Comparison of ENCODE assay signal across 8 cellular contexts in genomic region chr9:133113928-133114351, GRCh38. TPM values are rescaled to one million over a fixed set of nuclear protein-coding genes. Genes with fewer than 3 reads are reported as not detected.
DNase-seq lines count a peak whose midpoint lies in the region; ATAC-seq, FAIRE-seq and TF ChIP-seq lines count a peak whose summit lies in the region.

No MANE protein-coding gene starts in this region.

- TF ChIP-seq RAD21 in HepG2 (CRISPR knock-in tag; IDR thresholded peaks at IDR 0.05) = no peak

- no peak overlapping the region for H2AFZ ChIP-seq in HepG2 (ENCODE audit: low read length)

- no peak for TF ChIP-seq CTCF in HepG2 (CRISPR knock-in tag; IDR thresholded peaks at IDR 0.05)

- H3K27ac ChIP-seq in HepG2 (ENCODE audit: extremely low read length, insufficient read depth, low read length) = no peak overlapping the region
- peak overlapping the region; percentile 99 for H3K27ac ChIP-seq in substantia nigra (ENCODE audit: low read depth, low read length, poor library complexity, severe bottlenecking)

- peaks cover 23% of the 10 kb centered on the region for H3K4me1 ChIP-seq in HepG2 (ENCODE audit: insufficient read depth, low read length)

- H3K9ac ChIP-seq in HepG2 (ENCODE audit: insufficient read depth, low read depth, low read length) = no peak overlapping the region

- WGBS in HepG2 (ENCODE audit: low lambda C conversion rate) = no CpG with 5 or more reads among the region's 12 CpGs

- no TSS peak for BruUV-seq in HepG2 (replicated peaks; lab: Mats Ljungman, UMichigan)

- peak overlapping the region; percentile 78 for H3K27ac Mint-ChIP-seq in activated T-helper 17 cell treated with anti-CD3 and anti-CD28 coated beads, Interleukin-2, amount 50 U/mL, for 72 hours

- no peaks in the 10 kb centered on the region for H3K27me3 ChIP-seq in HepG2 (ENCODE audit: control insufficient read depth in 1 of 2, insufficient read depth in 2 of 2, low read length in 2 of 2)

- no peaks in the 10 kb centered on the region for H3K9me3 ChIP-seq in HepG2 (ENCODE audit: low read length)

- H3K4me3 ChIP-seq in HepG2 (replicated peaks in 1 of 3; ENCODE audit: insufficient read depth in 1 of 3, low read depth in 2 of 3, low read length in 3 of 3) = no peak overlapping the region; a peak in 1 of 6 replicates

- H3K9me3 Mint-ChIP-seq in activated T-helper 17 cell treated with anti-CD3 and anti-CD28 coated beads, Interleukin-2, amount 50 U/mL, for 72 hours = no peaks in the 10 kb centered on the region

- POLR2A ChIA-PET in HepG2 (lab: Yijun Ruan, JAX) = interaction anchor here (0.9 to 1.9 kb wide), 2 partner anchors 30 to 84 kb away, joined by 3 to 7 read pairs; no protein-coding TSS in a partner anchor

- CTCF ChIA-PET in HepG2 (lab: Yijun Ruan, JAX; ENCODE audit: low intra/inter-chr PET ratio, low total read pairs) = no interaction called here

- no peaks in the 10 kb centered on the region for H3K79me2 ChIP-seq in HepG2 (ENCODE audit: insufficient read depth, low read length)

- intact Hi-C loops in HepG2 (cut with micrococcal nuclease; ENCODE audit: unreplicated experiment) = no loop called here

- TF ChIP-seq EP300 in HepG2 (IDR thresholded peaks at IDR 0.05; ENCODE audit: low read depth in 2 of 2, low read length in 2 of 2) (no peak), HepG2 (CRISPR knock-in tag; IDR thresholded peaks at IDR 0.05; ENCODE audit: borderline replicate concordance) (no peak)

- peaks cover 7 to 16% of the 10 kb centered on the region in 2 experiments; a peak in 4 of 5 replicates for H3K36me3 ChIP-seq in HepG2 (replicated peaks in 1 of 2; ENCODE audit: control insufficient read depth in 1 of 2, insufficient read depth in 2 of 2, low read length in 2 of 2)

- FAIRE-seq in HepG2 (lab: Jason Lieb, UNC) = no peak

- H4K20me1 ChIP-seq in HepG2 (ENCODE audit: insufficient read depth, low read length) = peaks cover 35% of the 10 kb centered on the region; the same call in 1 of the 2 replicates

- peaks cover 29% of the 10 kb centered on the region for H3K4me1 Mint-ChIP-seq in activated T-helper 17 cell treated with anti-CD3 and anti-CD28 coated beads, Interleukin-2, amount 50 U/mL, for 72 hours

- DNase-seq in NOMO-1 treated with DMSO at 0.1 percent for 48 hours (lab: John Stamatoyannopoulos, UW; ENCODE audit: unreplicated experiment) (peak; percentile 7), NOMO-1 (lab: John Stamatoyannopoulos, UW; ENCODE audit: unreplicated experiment in 2 of 2) (no peak), HepG2 (ENCODE audit: low spot score) (no peak), substantia nigra (lab: John Stamatoyannopoulos, UW) (peak in 31 of 49 donors; percentile 36 to 80 (median 65)), SW480 (ENCODE audit: low spot score) (no peak), SIG-M5 (lab: John Stamatoyannopoulos, UW) (no peak)

- ATAC-seq in activated T-helper 17 cell treated with anti-CD3 and anti-CD28 coated beads, Interleukin-2, amount 50 U/mL, for 72 hours (replicated peaks) = no peak
- peak; percentile 36 for ATAC-seq in HepG2
- ATAC-seq in GM18519 (IDR thresholded peaks at IDR 0.05; ENCODE audit: low FRiP score, unreplicated experiment) = no peak

- no peaks in the 10 kb centered on the region for H3K27me3 Mint-ChIP-seq in activated T-helper 17 cell treated with anti-CD3 and anti-CD28 coated beads, Interleukin-2, amount 50 U/mL, for 72 hours

- in situ Hi-C loops in HepG2 (cut with HindIII; ENCODE audit: extremely low pct_ligation_motif_present, low pct_unique_long_range_greater_than_20kb) = no loop called here

- TF ChIP-seq POLR2A in HepG2 (IDR thresholded peaks at IDR 0.05; ENCODE audit: insufficient read depth in 1 of 2, low read depth in 2 of 2, low read length in 2 of 2) = no peak

- H3K4me3 Mint-ChIP-seq in activated T-helper 17 cell treated with anti-CD3 and anti-CD28 coated beads, Interleukin-2, amount 50 U/mL, for 72 hours = peak overlapping the region; percentile 85

- H3K36me3 Mint-ChIP-seq in activated T-helper 17 cell treated with anti-CD3 and anti-CD28 coated beads, Interleukin-2, amount 50 U/mL, for 72 hours (ENCODE audit: low read depth) = peaks cover 73% of the 10 kb centered on the region

- peak overlapping the region; percentile 20 for H3K4me2 ChIP-seq in HepG2 (ENCODE audit: low read depth, low read length)

RNA-seq across cellular contexts. Expression of gene RALGDS, which starts 7.1 kb away (rescaled TPM):
- total RNA-seq in activated T-helper 17 cell treated with anti-CD3 and anti-CD28 coated beads, Interleukin-2, amount 50 U/mL, for 72 hours = 100 to 1,000 TPM; 101 to 156 TPM
- total RNA-seq in HepG2 (2016; rRNA removed; fragmentation: Illumina TruSeq; extraction: Trizol) = 8.8 and 12.9 TPM in 2 replicates
- 4.2 and 5.7 TPM in 2 replicates for total RNA-seq in HepG2 (2016; cell fraction: cytosol; rRNA removed; fragmentation: Illumina TruSeq; extraction: Trizol; ENCODE audit: low read depth)
- 7.3 and 12.1 TPM in 2 replicates for total RNA-seq in HepG2 (2016; cell fraction: insoluble cytoplasmic fraction; rRNA removed; fragmentation: Illumina TruSeq; extraction: Trizol)
- 15.5 and 15.7 TPM in 2 replicates for total RNA-seq in HepG2 (2016; cell fraction: membrane; rRNA removed; fragmentation: Illumina TruSeq; extraction: Trizol)
- 10.4 and 11.0 TPM in 2 replicates for total RNA-seq in HepG2 (2016; cell fraction: nucleus; rRNA removed; fragmentation: Illumina TruSeq; extraction: Trizol)
- polyA plus RNA-seq in HepG2 (2011; rRNA removed) = 25.5 and 28.8 TPM in 2 replicates
- 14.9 and 17.8 TPM in 2 replicates for polyA plus RNA-seq in HepG2 (2011; cell fraction: cytosol; rRNA removed)
- polyA plus RNA-seq in HepG2 (2011; cell fraction: nucleus; rRNA removed) = 104 and 131 TPM in 2 replicates
- polyA plus RNA-seq in HepG2 (2012) = 12.0 and 15.7 TPM in 2 replicates
- 4.1 and 4.2 TPM in 2 replicates for polyA plus RNA-seq in HepG2 (2016; cell fraction: cytosol; fragmentation: Illumina TruSeq; extraction: Trizol; ENCODE audit: low read depth)
- polyA plus RNA-seq in HepG2 (2016; cell fraction: insoluble cytoplasmic fraction; fragmentation: Illumina TruSeq; extraction: Trizol; ENCODE audit: low read depth) = 8.9 and 12.0 TPM in 2 replicates
- 11.6 and 12.4 TPM in 2 replicates for polyA plus RNA-seq in HepG2 (2016; cell fraction: membrane; fragmentation: Illumina TruSeq; extraction: Trizol; ENCODE audit: low read depth)
- polyA plus RNA-seq in HepG2 (2016; cell fraction: nucleus; fragmentation: Illumina TruSeq; extraction: Trizol; ENCODE audit: insufficient read depth, low read depth) = 28.7 and 31.3 TPM in 2 replicates
- 20.8 and 24.6 TPM in 2 replicates for polyA minus RNA-seq in HepG2 (2011; rRNA and poly(A)+ RNA removed; ENCODE audit: low replicate concordance)
- polyA minus RNA-seq in HepG2 (2011; cell fraction: cytosol; rRNA and poly(A)+ RNA removed) = 4.8 and 5.6 TPM in 2 replicates
- polyA minus RNA-seq in HepG2 (2011; cell fraction: nucleus; rRNA and poly(A)+ RNA removed) = 17.0 and 17.4 TPM in 2 replicates

RNA-seq across cellular contexts. Expression of gene GBGT1, which starts 49.8 kb away (rescaled TPM):
- total RNA-seq in activated T-helper 17 cell treated with anti-CD3 and anti-CD28 coated beads, Interleukin-2, amount 50 U/mL, for 72 hours = 1 to 10 TPM; 2.8 to 7.2 TPM
- total RNA-seq in HepG2 (2016; rRNA removed; fragmentation: Illumina TruSeq; extraction: Trizol) = not detected in 2 replicates
- 0.10 TPM in 1 of 2 replicates, not detected in the other for total RNA-seq in HepG2 (2016; cell fraction: cytosol; rRNA removed; fragmentation: Illumina TruSeq; extraction: Trizol; ENCODE audit: low read depth)
- total RNA-seq in HepG2 (2016; cell fraction: insoluble cytoplasmic fraction; rRNA removed; fragmentation: Illumina TruSeq; extraction: Trizol) = not detected in 2 replicates
- total RNA-seq in HepG2 (2016; cell fraction: membrane; rRNA removed; fragmentation: Illumina TruSeq; extraction: Trizol) = not detected in 2 replicates
- total RNA-seq in HepG2 (2016; cell fraction: nucleus; rRNA removed; fragmentation: Illumina TruSeq; extraction: Trizol) = not detected in 2 replicates
- polyA plus RNA-seq in HepG2 (2011; rRNA removed) = not detected in 2 replicates
- polyA plus RNA-seq in HepG2 (2011; cell fraction: cytosol; rRNA removed) = not detected in 2 replicates
- polyA plus RNA-seq in HepG2 (2011; cell fraction: nucleus; rRNA removed) = not detected in 2 replicates
- polyA plus RNA-seq in HepG2 (2012) = not detected in 2 replicates
- not detected in 2 replicates for polyA plus RNA-seq in HepG2 (2016; cell fraction: cytosol; fragmentation: Illumina TruSeq; extraction: Trizol; ENCODE audit: low read depth)
- not detected in 2 replicates for polyA plus RNA-seq in HepG2 (2016; cell fraction: insoluble cytoplasmic fraction; fragmentation: Illumina TruSeq; extraction: Trizol; ENCODE audit: low read depth)
- polyA plus RNA-seq in HepG2 (2016; cell fraction: membrane; fragmentation: Illumina TruSeq; extraction: Trizol; ENCODE audit: low read depth) = not detected in 2 replicates
- polyA plus RNA-seq in HepG2 (2016; cell fraction: nucleus; fragmentation: Illumina TruSeq; extraction: Trizol; ENCODE audit: insufficient read depth, low read depth) = not detected in 2 replicates
- not detected in 2 replicates for polyA minus RNA-seq in HepG2 (2011; rRNA and poly(A)+ RNA removed; ENCODE audit: low replicate concordance)
- polyA minus RNA-seq in HepG2 (2011; cell fraction: cytosol; rRNA and poly(A)+ RNA removed) = not detected in 2 replicates
- not detected in 2 replicates for polyA minus RNA-seq in HepG2 (2011; cell fraction: nucleus; rRNA and poly(A)+ RNA removed)

RNA-seq across cellular contexts. Expression of gene CEL, which starts 52.2 kb away (rescaled TPM):
- total RNA-seq in activated T-helper 17 cell treated with anti-CD3 and anti-CD28 coated beads, Interleukin-2, amount 50 U/mL, for 72 hours = 1 to 10 TPM; 1.2 to 4.2 TPM
- 0.62 and 1.5 TPM in 2 replicates for total RNA-seq in HepG2 (2016; rRNA removed; fragmentation: Illumina TruSeq; extraction: Trizol)
- total RNA-seq in HepG2 (2016; cell fraction: cytosol; rRNA removed; fragmentation: Illumina TruSeq; extraction: Trizol; ENCODE audit: low read depth) = 0.35 and 0.40 TPM in 2 replicates
- 0.55 and 1.2 TPM in 2 replicates for total RNA-seq in HepG2 (2016; cell fraction: insoluble cytoplasmic fraction; rRNA removed; fragmentation: Illumina TruSeq; extraction: Trizol)
- total RNA-seq in HepG2 (2016; cell fraction: membrane; rRNA removed; fragmentation: Illumina TruSeq; extraction: Trizol) = 0.83 and 1.2 TPM in 2 replicates
- total RNA-seq in HepG2 (2016; cell fraction: nucleus; rRNA removed; fragmentation: Illumina TruSeq; extraction: Trizol) = 1.6 and 1.7 TPM in 2 replicates
- 0.63 and 0.81 TPM in 2 replicates for polyA plus RNA-seq in HepG2 (2011; rRNA removed)
- polyA plus RNA-seq in HepG2 (2011; cell fraction: cytosol; rRNA removed) = 0.19 and 0.34 TPM in 2 replicates
- 5.0 and 7.7 TPM in 2 replicates for polyA plus RNA-seq in HepG2 (2011; cell fraction: nucleus; rRNA removed)
- polyA plus RNA-seq in HepG2 (2012) = 1.2 and 1.6 TPM in 2 replicates
- polyA plus RNA-seq in HepG2 (2016; cell fraction: cytosol; fragmentation: Illumina TruSeq; extraction: Trizol; ENCODE audit: low read depth) = 1.0 and 1.1 TPM in 2 replicates
- 1.5 and 2.0 TPM in 2 replicates for polyA plus RNA-seq in HepG2 (2016; cell fraction: insoluble cytoplasmic fraction; fragmentation: Illumina TruSeq; extraction: Trizol; ENCODE audit: low read depth)
- 1.9 TPM in 2 replicates for polyA plus RNA-seq in HepG2 (2016; cell fraction: membrane; fragmentation: Illumina TruSeq; extraction: Trizol; ENCODE audit: low read depth)
- polyA plus RNA-seq in HepG2 (2016; cell fraction: nucleus; fragmentation: Illumina TruSeq; extraction: Trizol; ENCODE audit: insufficient read depth, low read depth) = 7.7 and 8.2 TPM in 2 replicates
- polyA minus RNA-seq in HepG2 (2011; rRNA and poly(A)+ RNA removed; ENCODE audit: low replicate concordance) = 0.70 TPM in 1 of 2 replicates, not detected in the other
- polyA minus RNA-seq in HepG2 (2011; cell fraction: cytosol; rRNA and poly(A)+ RNA removed) = not detected in 2 replicates
- 0.50 and 1.2 TPM in 2 replicates for polyA minus RNA-seq in HepG2 (2011; cell fraction: nucleus; rRNA and poly(A)+ RNA removed)

Comparison
In these comparisons a context has a peak if more than half of its experiments do, and no peak if none do; other contexts are left out.
1. DNase-seq: peak in NOMO-1 treated with DMSO at 0.1 percent for 48 hours (single experiment) and substantia nigra (31 of 49); none in NOMO-1 (0 of 2), HepG2 (single experiment), SW480 (single experiment) and SIG-M5 (single experiment).